ENCODE assay signal across 1 cellular context in genomic region chr7:45026984-45027773, GRCh38.
TF ChIP-seq lines count a peak whose summit lies in the region.

No MANE protein-coding gene starts in this region.

TF ChIP-seq in liver, 16 proteins besides CTCF, POLR2A, EP300 and RAD21 (continued from another document):
- no peak for TF ChIP-seq HNF4G (IDR thresholded peaks at IDR 0.05)
- no peak for TF ChIP-seq FOXA2 (IDR thresholded peaks at IDR 0.05)
- TF ChIP-seq TAF1 (conservative IDR thresholded peaks at IDR 0.05), result no peak
- no peak for TF ChIP-seq GABPA (IDR thresholded peaks at IDR 0.05 in 1 of 2, conservative IDR thresholded peaks at IDR 0.05 in 1 of 2)
- TF ChIP-seq FOXA1 (IDR thresholded peaks at IDR 0.05), result no peak
- TF ChIP-seq ATF3 (IDR thresholded peaks at IDR 0.05), result no peak
- no peak for TF ChIP-seq SP1 (IDR thresholded peaks at IDR 0.05)
TF ChIP-seq in liver: peak in this region for 0.
